Comparison of ENCODE assay signal across 15 cellular contexts in the genomic region with DNA sequence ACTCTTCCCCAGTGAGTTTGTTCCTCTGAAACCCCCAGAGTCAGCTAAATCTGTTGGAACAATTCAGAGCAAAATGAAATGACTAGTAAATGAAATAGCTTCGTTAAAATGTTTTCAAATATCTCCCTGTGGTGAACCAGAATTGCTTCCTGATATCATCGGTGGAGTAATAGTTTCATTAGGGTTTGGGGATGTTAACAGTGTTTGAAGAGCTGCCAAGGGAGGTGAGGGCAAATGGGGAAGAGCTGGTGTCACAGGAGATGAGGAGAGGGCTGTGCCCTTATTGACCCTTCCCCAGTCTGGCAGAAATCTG. TPM values are rescaled to one million over a fixed set of nuclear protein-coding genes. Genes with fewer than 3 reads are reported as not detected.
A peak's percentile ranks its signal among the peaks of the same experiment; 100 is the strongest.
DNase-seq lines count a peak whose midpoint lies in the region; ATAC-seq and TF ChIP-seq lines count a peak whose summit lies in the region.
"Had no signal": no experiment of that assay in that cellular context is flagged by ENCODE, and none has a peak within 500 bp of the region (broad histone marks: within the 10 kb centered on the region; RNA-seq: fewer than 3 reads in every experiment).

No MANE protein-coding gene starts in this region.

- no peak overlapping the region for H2BK15ac ChIP-seq in H9 (ENCODE audit: low read depth, low read length)

- no peak overlapping the region for H3K23ac ChIP-seq in H9 (ENCODE audit: insufficient read length, low read depth, low read length)

- H3K79me2 ChIP-seq in DOHH2 (ENCODE audit: control insufficient read depth, low read length) (no peaks in the 10 kb centered on the region), H9 (ENCODE audit: insufficient read depth, low read length) (no peaks in the 10 kb centered on the region)

- no peak overlapping the region for H3K56ac ChIP-seq in H9 (ENCODE audit: insufficient read length, low read depth, low read length)

- H3K27ac Mint-ChIP-seq in H9: no peak overlapping the region
- no peak overlapping the region for H3K27ac Mint-ChIP-seq in chondrocyte (ENCODE audit: unreplicated experiment)
- no peak overlapping the region for H3K27ac Mint-ChIP-seq in stimulated activated memory B cell treated with anti-CD40 and anti-IgM and Interleukin-4, amounts not matched to agents 10 μg/mL and 1 μg/mL and 100 μg/mL, for 72 hours

- WGBS in H9 (ENCODE audit: extremely low coverage, insufficient read length, low lambda C conversion rate): no CpG with 5 or more reads among the region's 2 CpGs

- no peak overlapping the region for H4K91ac ChIP-seq in H9 (ENCODE audit: insufficient read length, low read depth, low read length)

- H3K9me2 ChIP-seq in DOHH2 (replicated peaks; ENCODE audit: control insufficient read depth, low read length): no peaks in the 10 kb centered on the region

- H3K4me2 ChIP-seq in DOHH2 (ENCODE audit: low read length) (no peak overlapping the region), H9 (ENCODE audit: insufficient read depth, insufficient read length, low read length) (no peak overlapping the region)
- H3K4me2 ChIP-seq: BLaER1 had no signal

- TF ChIP-seq CTCF in DOHH2 (IDR thresholded peaks at IDR 0.05; ENCODE audit: low read depth, low read length, poor library complexity, severe bottlenecking) (peak; percentile 34), H9 (conservative IDR thresholded peaks at IDR 0.05) (peak; percentile 7; the same call in 1 of the 3 replicates), chondrocyte (IDR thresholded peaks at IDR 0.05) (peak; percentile 38)

- H3K9me3 Mint-ChIP-seq in H9 (no peaks in the 10 kb centered on the region; a peak in 1 of 5 replicates), chondrocyte (ENCODE audit: low read depth) (no peaks in the 10 kb centered on the region)
- no peaks in the 10 kb centered on the region for H3K9me3 Mint-ChIP-seq in stimulated activated memory B cell treated with anti-CD40 and anti-IgM and Interleukin-4, amounts not matched to agents 10 μg/mL and 1 μg/mL and 100 μg/mL, for 72 hours

- ATAC-seq in stimulated activated memory B cell treated with anti-CD40 and anti-IgM and Interleukin-4, amounts not matched to agents 10 μg/mL and 1 μg/mL and 100 μg/mL, for 72 hours: no peak
- ATAC-seq in GM19328 (IDR thresholded peaks at IDR 0.05; ENCODE audit: unreplicated experiment) (no peak), HG02981 (IDR thresholded peaks at IDR 0.05; ENCODE audit: unreplicated experiment) (no peak), GM21723 (IDR thresholded peaks at IDR 0.05; ENCODE audit: unreplicated experiment) (no peak)

- H3K27me3 ChIP-seq in DOHH2 (ENCODE audit: control insufficient read depth, low read length) (peaks cover 8% of the 10 kb centered on the region), H9 (ENCODE audit: insufficient read depth, low read length) (no peaks in the 10 kb centered on the region), skeletal muscle tissue (ENCODE audit: control insufficient read depth in 3 of 3, insufficient read depth in 3 of 3, low read length in 3 of 3) (no peaks in the 10 kb centered on the region)
- H3K27me3 ChIP-seq: ascending aorta, BLaER1 had no signal

- no peaks in the 10 kb centered on the region for H3K9me3 ChIP-seq in DOHH2 (ENCODE audit: control insufficient read depth, insufficient read depth, low read length)
- H3K9me3 ChIP-seq in H9 (ENCODE audit: control insufficient read depth, low read depth, low read length): no peaks in the 10 kb centered on the region
- H3K9me3 ChIP-seq in skeletal muscle tissue (ENCODE audit: control insufficient read depth in 3 of 3, low read length in 3 of 3): no peaks in the 10 kb centered on the region
- H3K9me3 ChIP-seq: ascending aorta, BLaER1, mucosa of descending colon, prostate gland had no signal

- H3K4me3 Mint-ChIP-seq in H9: no peak overlapping the region; a peak in 1 of 5 replicates
- no peak overlapping the region for H3K4me3 Mint-ChIP-seq in chondrocyte (ENCODE audit: unreplicated experiment)
- H3K4me3 Mint-ChIP-seq in stimulated activated memory B cell treated with anti-CD40 and anti-IgM and Interleukin-4, amounts not matched to agents 10 μg/mL and 1 μg/mL and 100 μg/mL, for 72 hours: no peak overlapping the region

- H4K8ac ChIP-seq in H9 (replicated peaks; ENCODE audit: insufficient read length, low read depth, low read length): no peak overlapping the region

- H2BK12ac ChIP-seq in H9 (ENCODE audit: insufficient read length, low read depth, low read length): no peak overlapping the region

- H2BK20ac ChIP-seq in H9 (ENCODE audit: low read depth, low read length, poor library complexity, severe bottlenecking): no peak overlapping the region

- no peak overlapping the region for H2AK5ac ChIP-seq in H9 (ENCODE audit: insufficient read length, low read length)

- no peaks in the 10 kb centered on the region for H3K23me2 ChIP-seq in H9 (ENCODE audit: insufficient read length, low read depth, low read length, poor library complexity, severe bottlenecking)

- no peak overlapping the region for H2BK120ac ChIP-seq in H9 (ENCODE audit: low read depth, low read length, poor library complexity, severe bottlenecking)

- H3K4me1 ChIP-seq in DOHH2 (ENCODE audit: control insufficient read depth, low read length) (no peaks in the 10 kb centered on the region), H9 (ENCODE audit: insufficient read depth, low read length) (no peaks in the 10 kb centered on the region), skeletal muscle tissue (ENCODE audit: control insufficient read depth in 3 of 3, insufficient read depth in 3 of 3, low read length in 3 of 3) (peaks cover 4 to 10% (median 9%) of the 10 kb centered on the region in 3 donors)
- H3K4me1 ChIP-seq: BLaER1 had no signal

- H4K20me1 ChIP-seq in DOHH2 (ENCODE audit: control insufficient read depth, insufficient read depth, low read depth, low read length): no peaks in the 10 kb centered on the region
- no peaks in the 10 kb centered on the region for H4K20me1 ChIP-seq in H9 (ENCODE audit: control insufficient read depth, insufficient read depth, insufficient read length)
- H4K20me1 ChIP-seq: BLaER1 had no signal

- H3K36me3 ChIP-seq in DOHH2 (ENCODE audit: control insufficient read depth, low read length): no peaks in the 10 kb centered on the region
- no peaks in the 10 kb centered on the region for H3K36me3 ChIP-seq in skeletal muscle tissue (ENCODE audit: control insufficient read depth in 3 of 3, insufficient read depth in 3 of 3, low read length in 3 of 3)
- H3K36me3 ChIP-seq: ascending aorta, BLaER1, prostate gland had no signal

- H3K79me1 ChIP-seq in H9 (ENCODE audit: insufficient read depth, low read depth, low read length, poor library complexity, severe bottlenecking): no peaks in the 10 kb centered on the region

- H3K18ac ChIP-seq in H9 (ENCODE audit: insufficient read length, low read depth, low read length): no peak overlapping the region

- H3K27ac ChIP-seq in DOHH2 (ENCODE audit: low read depth, low read length): no peak overlapping the region
- no peak overlapping the region for H3K27ac ChIP-seq in H9 (ENCODE audit: insufficient read length, low read depth, low read length)
- H3K27ac ChIP-seq in skeletal muscle tissue (ENCODE audit: low read depth, low read length): peak overlapping the region; percentile 22
- H3K27ac ChIP-seq: BLaER1, GM23248, prostate gland had no signal

- H3K9ac ChIP-seq in H9 (ENCODE audit: extremely low read depth, insufficient read length, low read length) (no peak overlapping the region), skeletal muscle tissue (ENCODE audit: low read depth in 1 of 3, low read length in 3 of 3) (no peak overlapping the region)
- H3K9ac ChIP-seq: BLaER1, GM23248 had no signal

- H3K14ac ChIP-seq in H9 (ENCODE audit: insufficient read depth, low read length): no peak overlapping the region

- no peak for DNase-seq in H9
- DNase-seq in chondrocyte (ENCODE audit: low spot score): no peak
- DNase-seq: NCI-H187 had no signal

- peaks cover 8 to 16% of the 10 kb centered on the region in 2 experiments for H3K4me1 Mint-ChIP-seq in H9
- no peaks in the 10 kb centered on the region for H3K4me1 Mint-ChIP-seq in chondrocyte (ENCODE audit: low read depth)
- peaks cover 17% of the 10 kb centered on the region for H3K4me1 Mint-ChIP-seq in stimulated activated memory B cell treated with anti-CD40 and anti-IgM and Interleukin-4, amounts not matched to agents 10 μg/mL and 1 μg/mL and 100 μg/mL, for 72 hours

- no peak overlapping the region for H3T11ph ChIP-seq in H9 (ENCODE audit: low read length)

- H2BK5ac ChIP-seq in H9 (ENCODE audit: insufficient read length, low read length): no peak overlapping the region

- no peak overlapping the region for H3K4ac ChIP-seq in H9 (ENCODE audit: low read depth, low read length)

- no peaks in the 10 kb centered on the region for H3K36me3 Mint-ChIP-seq in H9 (ENCODE audit: insufficient read depth in 1 of 3, low read depth in 3 of 3)
- no peaks in the 10 kb centered on the region for H3K36me3 Mint-ChIP-seq in chondrocyte (ENCODE audit: low read depth)
- H3K36me3 Mint-ChIP-seq in stimulated activated memory B cell treated with anti-CD40 and anti-IgM and Interleukin-4, amounts not matched to agents 10 μg/mL and 1 μg/mL and 100 μg/mL, for 72 hours: no peaks in the 10 kb centered on the region

- H3K27me3 Mint-ChIP-seq in H9 (ENCODE audit: low read depth) (no peaks in the 10 kb centered on the region), chondrocyte (ENCODE audit: low read depth) (peaks cover 27% of the 10 kb centered on the region)
- H3K27me3 Mint-ChIP-seq in stimulated activated memory B cell treated with anti-CD40 and anti-IgM and Interleukin-4, amounts not matched to agents 10 μg/mL and 1 μg/mL and 100 μg/mL, for 72 hours: peaks cover 15% of the 10 kb centered on the region

- H4K5ac ChIP-seq in H9 (ENCODE audit: insufficient read length, low read depth, low read length): no peak overlapping the region

- H3F3A ChIP-seq in DOHH2 (ENCODE audit: control insufficient read depth, insufficient read depth): no peaks in the 10 kb centered on the region

- no peak overlapping the region for H2AFZ ChIP-seq in H9 (ENCODE audit: low read length)
- H2AFZ ChIP-seq: GM23248 had no signal

- no peak overlapping the region for H3K4me3 ChIP-seq in DOHH2 (ENCODE audit: low read length)
- no peak overlapping the region for H3K4me3 ChIP-seq in skeletal muscle tissue (ENCODE audit: low read length in 3 of 3)
- H3K4me3 ChIP-seq: ascending aorta, BLaER1, GM23248, mucosa of descending colon, prostate gland had no signal

RNA-seq across cellular contexts. Expression of a gene that starts 4.3 kb away (rescaled TPM):
- total RNA-seq in H9 (2021) (0.52 and 0.70 TPM in 2 replicates), chondrocyte (not detected in 3 replicates), skeletal muscle tissue (15.1 TPM)
- total RNA-seq: GM23248, NCI-H460 had no signal
